ENCODE assay signal across 17 cellular contexts in the genomic region with DNA sequence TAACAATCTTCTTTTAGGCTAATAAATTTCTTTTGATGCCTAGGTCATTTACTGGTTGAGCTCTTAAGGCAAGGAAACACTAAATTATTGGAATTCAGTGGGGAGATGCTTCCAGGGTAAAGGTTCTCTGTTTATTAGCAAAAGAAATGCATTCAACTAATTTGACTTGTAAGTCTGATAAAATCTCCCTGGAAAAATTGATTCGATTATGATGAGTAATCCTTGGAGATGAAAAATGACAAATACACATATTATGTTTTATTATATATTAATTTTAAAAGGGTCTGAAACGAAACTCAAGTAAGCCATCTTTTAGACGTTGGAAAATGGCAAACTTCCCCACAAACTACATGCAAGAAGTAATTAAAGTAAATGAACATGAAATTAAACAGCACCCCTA.
"Had no signal": no experiment of that assay in that cellular context is flagged by ENCODE, and none has a peak within 500 bp of the region (broad histone marks: within the 10 kb centered on the region; RNA-seq: fewer than 3 reads in every experiment).

No MANE protein-coding gene starts in this region.

- ATAC-seq: gastroesophageal sphincter; naive thymus-derived CD8-positive, alpha-beta T cell had no signal

- H3K9me3 Mint-ChIP-seq: naive thymus-derived CD8-positive, alpha-beta T cell had no signal

- H3K27me3 Mint-ChIP-seq: naive thymus-derived CD8-positive, alpha-beta T cell had no signal

- H3K27ac ChIP-seq: ovary, testis had no signal

- H3K4me3 ChIP-seq: colonic mucosa, esophagus squamous epithelium, gastroesophageal sphincter, mucosa of descending colon, ovary, right atrium auricular region, testis had no signal

- H3K9me3 ChIP-seq: colonic mucosa, esophagus squamous epithelium, gastroesophageal sphincter, mucosa of descending colon, ovary, right atrium auricular region, testis had no signal

- H3K27me3 ChIP-seq: colonic mucosa, esophagus squamous epithelium, gastroesophageal sphincter, ovary, right atrium auricular region, testis had no signal

- DNase-seq: dermis blood vessel endothelial cell; esophagus squamous epithelium; foreskin fibroblast; glutamatergic neuron; kidney; left cardiac atrium; left ventricle myocardium superior; mammary epithelial cell; mucosa of descending colon; naive thymus-derived CD8-positive, alpha-beta T cell; ovary; stimulated activated CD4-positive, alpha-beta T cell treated with anti-CD3 and anti-CD28 coated beads, Interleukin-12 subunit alpha, Interleukin-12 subunit beta, amount 100 ng/mL, for 4 hours; stimulated activated naive CD4-positive, alpha-beta T cell; testis had no signal

- H3K4me1 ChIP-seq: testis had no signal

- H3K36me3 ChIP-seq: colonic mucosa, esophagus squamous epithelium, gastroesophageal sphincter, ovary, right atrium auricular region had no signal
